Comparison of ENCODE assay signal across 9 cellular contexts in genomic region chr13:23289917-23290357, GRCh38.
DNase-seq lines count a peak whose midpoint lies in the region; ATAC-seq, FAIRE-seq and TF ChIP-seq lines count a peak whose summit lies in the region.
"Had no signal": no experiment of that assay in that cellular context is flagged by ENCODE, and none has a peak within 500 bp of the region (broad histone marks: within the 10 kb centered on the region; RNA-seq: fewer than 3 reads in every experiment).

No MANE protein-coding gene starts in this region.

- no peak for FAIRE-seq in RCC 7860 (lab: Jason Lieb, UNC)

- no peak for TF ChIP-seq CTCF in HFF-Myc (IDR thresholded peaks at IDR 0.05; ENCODE audit: low read depth, low read length, missing control alignments)

- DNase-seq in HFF-Myc (ENCODE audit: extremely low read depth, low read depth) (peak; percentile 3), RCC 7860 (ENCODE audit: low spot score) (peak; percentile 50), fibroblast of the conjunctiva (ENCODE audit: low read depth) (peak; percentile 23), putamen (ENCODE audit: low spot score) (peak; percentile 23), KG1 (lab: John Stamatoyannopoulos, UW) (no peak)
- DNase-seq: H9, NCI-H2171 had no signal

- no peak for ATAC-seq in HG02840 (IDR thresholded peaks at IDR 0.05; ENCODE audit: low FRiP score, unreplicated experiment)
- ATAC-seq in HG03108 (IDR thresholded peaks at IDR 0.05; ENCODE audit: unreplicated experiment), result no peak

- no peak overlapping the region for H3K4me3 ChIP-seq in HFF-Myc (replicated peaks; ENCODE audit: low read depth, low read length)
